Comparison of ENCODE assay signal across 10 cellular contexts in the genomic region with DNA sequence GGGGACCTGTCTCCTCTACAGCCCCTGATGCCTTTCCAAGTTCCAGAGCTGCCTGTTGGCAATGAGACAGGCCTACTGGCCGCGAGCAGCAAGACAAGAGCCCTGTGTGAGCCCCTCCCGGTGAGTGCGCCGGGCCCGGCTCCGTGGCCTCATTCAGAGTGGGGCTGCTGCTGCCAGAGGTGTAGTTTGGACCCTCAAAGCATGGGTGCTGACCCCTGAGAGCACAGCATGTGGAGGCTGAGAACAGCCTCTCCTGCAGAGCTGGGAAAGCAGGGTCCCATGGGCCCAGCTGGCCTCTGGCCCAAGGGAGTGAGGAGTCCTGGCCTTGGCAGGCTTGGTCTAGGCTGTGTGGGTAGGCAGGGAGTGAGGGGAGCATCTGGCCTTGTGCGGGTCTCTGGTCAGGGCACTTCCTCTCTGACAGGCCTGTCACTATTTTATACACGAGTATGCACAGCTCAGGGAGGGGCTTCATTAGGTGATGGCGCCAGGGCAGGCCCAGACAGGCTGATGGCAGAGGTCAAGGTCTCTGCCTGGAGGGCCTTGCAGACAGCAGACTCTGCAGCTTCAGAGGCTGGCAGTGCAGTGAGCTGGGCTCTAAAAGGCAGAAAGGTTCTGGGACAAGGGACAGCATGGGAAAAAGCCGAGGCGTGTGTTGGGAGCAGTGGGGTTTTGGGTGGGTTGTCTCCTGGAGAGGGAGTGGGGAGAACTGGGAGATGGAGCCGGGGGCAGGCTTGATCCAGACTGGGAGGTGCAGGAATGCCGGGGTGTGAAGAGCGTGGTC. TPM values are rescaled to one million over a fixed set of nuclear protein-coding genes. Genes with fewer than 3 reads are reported as not detected.
A peak's percentile ranks its signal among the peaks of the same experiment; 100 is the strongest.
DNase-seq lines count a peak whose midpoint lies in the region; ATAC-seq, FAIRE-seq and TF ChIP-seq lines count a peak whose summit lies in the region.
"Had no signal": no experiment of that assay in that cellular context is flagged by ENCODE, and none has a peak within 500 bp of the region (broad histone marks: within the 10 kb centered on the region; RNA-seq: fewer than 3 reads in every experiment).

No MANE protein-coding gene starts in this region.

- peaks cover 0 to 14% (median 5%) of the 10 kb centered on the region in 3 donors for H3K4me1 ChIP-seq in gastroesophageal sphincter

- POLR2A ChIA-PET in activated CD8-positive, alpha-beta T cell treated with anti-CD3 and anti-CD28 coated beads, Interleukin-2, amount 10 ng/mL, durations not matched to agents 7 days and 5 days (lab: Charles Lee): interaction anchor here (1.2 kb wide), 1 partner anchor 17 kb away, joined by 5 read pairs; no protein-coding TSS in a partner anchor

- peaks cover 13% of the 10 kb centered on the region for H3K4me1 Mint-ChIP-seq in activated naive CD4-positive, alpha-beta T cell treated with anti-CD3 and anti-CD28 coated beads for 36 hours (ENCODE audit: low read depth)
- H3K4me1 Mint-ChIP-seq in activated CD8-positive, alpha-beta T cell treated with anti-CD3 and anti-CD28 coated beads, Interleukin-2, amount 10 ng/mL, durations not matched to agents 7 days and 5 days (ENCODE audit: low read depth): peaks cover 35% of the 10 kb centered on the region

- TF ChIP-seq EP300 in gastroesophageal sphincter (IDR thresholded peaks at IDR 0.05): no peak

- DNase-seq in activated naive CD4-positive, alpha-beta T cell treated with anti-CD3 and anti-CD28 coated beads for 36 hours: no peak
- DNase-seq in activated naive CD4-positive, alpha-beta T cell (lab: John Stamatoyannopoulos, UW): no peak
- DNase-seq in activated CD8-positive, alpha-beta T cell treated with anti-CD3 and anti-CD28 coated beads, Interleukin-2, amount 10 ng/mL, durations not matched to agents 7 days and 5 days: no peak
- DNase-seq in iPS-NIHi11 (ENCODE audit: low spot score): peak; percentile 14
- DNase-seq in ureter (ENCODE audit: low spot score): peak; percentile 41
- no peak for DNase-seq in RCC 7860 (ENCODE audit: low spot score)
- DNase-seq in NCI-H446 treated with DMSO at 0.1 percent for 48 hours (lab: John Stamatoyannopoulos, UW): no peak
- DNase-seq: amniotic stem cell, Kasumi-1 had no signal

- no peaks in the 10 kb centered on the region for H3K9me3 ChIP-seq in gastroesophageal sphincter

- no peak overlapping the region for H3K27ac ChIP-seq in gastroesophageal sphincter

- H3K4me3 ChIP-seq in gastroesophageal sphincter: no peak overlapping the region

- TF ChIP-seq CTCF in gastroesophageal sphincter (IDR thresholded peaks at IDR 0.05): no peak

- no peak overlapping the region for H3K4me3 Mint-ChIP-seq in activated naive CD4-positive, alpha-beta T cell treated with anti-CD3 and anti-CD28 coated beads for 36 hours
- no peak overlapping the region for H3K4me3 Mint-ChIP-seq in activated CD8-positive, alpha-beta T cell treated with anti-CD3 and anti-CD28 coated beads, Interleukin-2, amount 10 ng/mL, durations not matched to agents 7 days and 5 days

- H3K27me3 Mint-ChIP-seq in activated naive CD4-positive, alpha-beta T cell treated with anti-CD3 and anti-CD28 coated beads for 36 hours (ENCODE audit: low read depth): no peaks in the 10 kb centered on the region
- no peaks in the 10 kb centered on the region for H3K27me3 Mint-ChIP-seq in activated CD8-positive, alpha-beta T cell treated with anti-CD3 and anti-CD28 coated beads, Interleukin-2, amount 10 ng/mL, durations not matched to agents 7 days and 5 days (ENCODE audit: low read depth)

- H3K36me3 ChIP-seq in gastroesophageal sphincter: peaks cover 0 to 42% of the 10 kb centered on the region in 2 donors

- ATAC-seq in activated CD8-positive, alpha-beta T cell treated with anti-CD3 and anti-CD28 coated beads, Interleukin-2, amount 10 ng/mL, durations not matched to agents 7 days and 5 days: no peak
- ATAC-seq in gastroesophageal sphincter: no peak

- no peak for TF ChIP-seq POLR2A in gastroesophageal sphincter (IDR thresholded peaks at IDR 0.05)

- no peak for FAIRE-seq in RCC 7860 (lab: Jason Lieb, UNC)

- intact Hi-C loops in activated naive CD4-positive, alpha-beta T cell treated with anti-CD3 and anti-CD28 coated beads for 36 hours (cut with micrococcal nuclease): no loop called here

- H3K36me3 Mint-ChIP-seq in activated naive CD4-positive, alpha-beta T cell treated with anti-CD3 and anti-CD28 coated beads for 36 hours (ENCODE audit: low read depth): peaks cover 20% of the 10 kb centered on the region
- peaks cover 52% of the 10 kb centered on the region for H3K36me3 Mint-ChIP-seq in activated CD8-positive, alpha-beta T cell treated with anti-CD3 and anti-CD28 coated beads, Interleukin-2, amount 10 ng/mL, durations not matched to agents 7 days and 5 days (ENCODE audit: low read depth)

- no peaks in the 10 kb centered on the region for H3K9me3 Mint-ChIP-seq in activated naive CD4-positive, alpha-beta T cell treated with anti-CD3 and anti-CD28 coated beads for 36 hours
- no peaks in the 10 kb centered on the region for H3K9me3 Mint-ChIP-seq in activated CD8-positive, alpha-beta T cell treated with anti-CD3 and anti-CD28 coated beads, Interleukin-2, amount 10 ng/mL, durations not matched to agents 7 days and 5 days (ENCODE audit: insufficient read depth)

- H3K27ac Mint-ChIP-seq in activated naive CD4-positive, alpha-beta T cell treated with anti-CD3 and anti-CD28 coated beads for 36 hours: peak overlapping the region; percentile 47
- H3K27ac Mint-ChIP-seq in activated CD8-positive, alpha-beta T cell treated with anti-CD3 and anti-CD28 coated beads, Interleukin-2, amount 10 ng/mL, durations not matched to agents 7 days and 5 days: peak overlapping the region; percentile 57

- no peaks in the 10 kb centered on the region for H3K27me3 ChIP-seq in gastroesophageal sphincter

- CTCF ChIA-PET in activated naive CD4-positive, alpha-beta T cell treated with anti-CD3 and anti-CD28 coated beads for 36 hours (lab: Charles Lee): no interaction called here
- CTCF ChIA-PET in activated CD8-positive, alpha-beta T cell treated with anti-CD3 and anti-CD28 coated beads, Interleukin-2, amount 10 ng/mL, durations not matched to agents 7 days and 5 days (lab: Charles Lee): interaction anchor here (0.6 to 1.9 kb wide), 5 partner anchors 17 to 46 kb away, joined by 3 to 5 read pairs (median 4); no protein-coding TSS in a partner anchor

- WGBS in gastroesophageal sphincter (ENCODE audit: low coverage in 1 of 2), 2 donors: 77% methylated on average over 5 of the region's 15 CpGs; no CpG with 5 or more reads in 1 of the 2 donors

RNA-seq across cellular contexts. Expression of a gene that starts 43.4 kb away (rescaled TPM):
- total RNA-seq in activated naive CD4-positive, alpha-beta T cell treated with anti-CD3 and anti-CD28 coated beads for 36 hours: 10 to 100 TPM; 73.4 to 89.6 TPM
- 100 to 1,000 TPM; 214 to 225 TPM for total RNA-seq in activated CD8-positive, alpha-beta T cell treated with anti-CD3 and anti-CD28 coated beads, Interleukin-2, amount 10 ng/mL, durations not matched to agents 7 days and 5 days
- total RNA-seq in ureter (18.6 TPM), gastroesophageal sphincter (10 to 100 TPM; 12.7 to 23.5 (median 19.3) TPM)

RNA-seq across cellular contexts. Expression of a gene that starts 59.1 kb away (rescaled TPM):
- total RNA-seq in activated naive CD4-positive, alpha-beta T cell treated with anti-CD3 and anti-CD28 coated beads for 36 hours: 100 to 1,000 TPM in 1 of 2 experiments, 10 to 100 TPM in 1; 96.7 to 101 TPM
- 10 to 100 TPM; 88.9 to 90.4 TPM for total RNA-seq in activated CD8-positive, alpha-beta T cell treated with anti-CD3 and anti-CD28 coated beads, Interleukin-2, amount 10 ng/mL, durations not matched to agents 7 days and 5 days
- total RNA-seq in ureter (63.7 TPM), gastroesophageal sphincter (10 to 100 TPM; 59.1 to 84.0 (median 70.5) TPM)

Comparison
In these comparisons a context has a peak if more than half of its experiments do, and no peak if none do; other contexts are left out.
1. DNase-seq: peak in iPS-NIHi11 (single experiment) and ureter (single experiment); none in activated naive CD4-positive, alpha-beta T cell treated with anti-CD3 and anti-CD28 coated beads for 36 hours (single experiment), activated naive CD4-positive, alpha-beta T cell (0 of 4), activated CD8-positive, alpha-beta T cell treated with anti-CD3 and anti-CD28 coated beads, Interleukin-2, amount 10 ng/mL, durations not matched to agents 7 days and 5 days (single experiment), RCC 7860 (single experiment) and NCI-H446 treated with DMSO at 0.1 percent for 48 hours (single experiment).